In the genomic region with DNA sequence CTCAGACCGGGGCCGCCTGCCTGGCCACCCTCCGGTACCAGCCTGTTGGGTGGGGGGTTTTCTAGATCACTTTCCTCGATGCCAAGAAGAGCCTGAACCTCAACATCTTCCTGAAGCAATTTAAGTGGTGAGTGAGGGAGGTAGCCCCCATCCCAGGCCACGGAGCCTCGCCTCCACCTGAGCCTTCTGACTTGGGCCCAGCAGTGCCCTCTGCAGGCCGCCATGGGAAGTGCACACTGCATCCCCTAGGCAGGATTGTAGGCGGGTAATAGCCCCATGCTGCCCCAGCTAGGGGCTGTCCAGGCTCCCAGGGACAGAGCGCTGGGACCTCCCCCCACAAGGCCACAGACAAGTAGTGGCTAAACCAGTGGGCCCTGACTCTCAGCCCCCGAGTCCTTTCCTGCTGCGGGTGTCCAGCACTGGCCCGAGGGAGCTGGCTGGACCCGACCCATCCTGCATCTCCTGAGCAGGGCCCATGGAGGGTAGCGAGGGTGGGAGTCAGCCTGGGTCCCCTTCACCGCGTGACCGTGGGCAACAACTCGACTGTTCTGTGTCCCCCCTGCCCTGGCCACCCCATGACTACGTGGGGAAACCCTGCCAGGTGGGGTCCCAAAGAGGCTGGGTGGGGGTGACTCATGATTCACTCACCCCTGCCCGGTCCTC, we compare ENCODE assay signal across 8 cellular contexts. TPM values are rescaled to one million over a fixed set of nuclear protein-coding genes. Genes with fewer than 3 reads are reported as not detected.
DNase-seq lines count a peak whose midpoint lies in the region; ATAC-seq and TF ChIP-seq lines count a peak whose summit lies in the region.

No MANE protein-coding gene starts in this region.

- no peak for TF ChIP-seq POLR2A in transverse colon (IDR thresholded peaks at IDR 0.05)

- H3K9me3 ChIP-seq in PC-9 (ENCODE audit: insufficient read depth, low read depth) (no peaks in the 10 kb centered on the region), transverse colon (no peaks in the 10 kb centered on the region)

- intact Hi-C loops in PC-9 (cut with micrococcal nuclease; ENCODE audit: unreplicated experiment), result loop anchor here (5.0 kb wide), 2 partner anchors 41 to 56 kb away; no protein-coding TSS in a partner anchor
- intact Hi-C loops in transverse colon (cut with DNase I; ENCODE audit: low total_unique reads), result loop anchor here (2.0 kb wide), 1 partner anchor 58 kb away; no protein-coding TSS in a partner anchor

- H4K20me1 ChIP-seq in PC-9 (ENCODE audit: insufficient read depth), result no peaks in the 10 kb centered on the region; the same call in none of the 2 replicates

- CTCF ChIA-PET in PC-9 (lab: Charles Lee), result no interaction called here

- no peaks in the 10 kb centered on the region for H3K9me2 ChIP-seq in PC-9 (ENCODE audit: insufficient read depth)

- no peak overlapping the region for H2AFZ ChIP-seq in PC-9

- no peaks in the 10 kb centered on the region for H3K4me1 Mint-ChIP-seq in activated T-cell treated with anti-CD3 and anti-CD28 coated beads, Interleukin-2, amount 50 U/mL, for 72 hours (ENCODE audit: low read depth)

- H3K27me3 Mint-ChIP-seq in activated T-cell treated with anti-CD3 and anti-CD28 coated beads, Interleukin-2, amount 50 U/mL, for 72 hours (ENCODE audit: low read depth), result no peaks in the 10 kb centered on the region

- peak; percentile 74 for ATAC-seq in HG03175 (IDR thresholded peaks at IDR 0.05; ENCODE audit: unreplicated experiment)
- peak; percentile 69 to 74 for ATAC-seq in activated T-cell treated with anti-CD3 and anti-CD28 coated beads, Interleukin-2, amount 50 U/mL, for 72 hours (replicated peaks in 1 of 2)

- H3K79me2 ChIP-seq in PC-9 (ENCODE audit: low read depth), result no peaks in the 10 kb centered on the region

- peaks cover 0 to 4% of the 10 kb centered on the region in 2 donors for H3K36me3 Mint-ChIP-seq in activated T-cell treated with anti-CD3 and anti-CD28 coated beads, Interleukin-2, amount 50 U/mL, for 72 hours (ENCODE audit: insufficient read depth in 2 of 2)

- no peaks in the 10 kb centered on the region for H3K9me3 Mint-ChIP-seq in activated T-cell treated with anti-CD3 and anti-CD28 coated beads, Interleukin-2, amount 50 U/mL, for 72 hours

- H3K27ac ChIP-seq in PC-9, result no peak overlapping the region
- H3K27ac ChIP-seq in transverse colon, result no peak overlapping the region

- no peaks in the 10 kb centered on the region for H3K4me1 ChIP-seq in PC-9 (replicated peaks; ENCODE audit: insufficient read depth)
- no peaks in the 10 kb centered on the region for H3K4me1 ChIP-seq in transverse colon

- peaks cover 7% of the 10 kb centered on the region; the same call in 1 of the 2 replicates for H3F3A ChIP-seq in PC-9 (ENCODE audit: insufficient read depth, low read depth)

- no peak overlapping the region for H3K27ac Mint-ChIP-seq in activated T-cell treated with anti-CD3 and anti-CD28 coated beads, Interleukin-2, amount 50 U/mL, for 72 hours

- H3K4me2 ChIP-seq in PC-9, result no peak overlapping the region

- POLR2A ChIA-PET in PC-9 (lab: Charles Lee; ENCODE audit: unreplicated experiment), result no interaction called here

- H3K4me3 ChIP-seq in PC-9 (no peak overlapping the region), fibroblast of pulmonary artery (replicated peaks; ENCODE audit: low read depth, low read length) (no peak overlapping the region), transverse colon (no peak overlapping the region)

- no peak overlapping the region for H3K4me3 Mint-ChIP-seq in activated T-cell treated with anti-CD3 and anti-CD28 coated beads, Interleukin-2, amount 50 U/mL, for 72 hours

- no TSS peak for BruUV-seq in PC-9 (replicated peaks; lab: Mats Ljungman, UMichigan)

- 58 to 100% methylated on average over 2 to 18 of the region's 20 CpGs for WGBS in transverse colon (ENCODE audit: low coverage in 1 of 2), 2 donors

- in situ Hi-C loops in transverse colon (cut with MboI; ENCODE audit: low pct_ligation_motif_present in 1 of 4, low pct_unique_long_range_greater_than_20kb in 1 of 4, low sequenced_read_pairs in 3 of 4), result loop anchor here in 1 of 4 donors (10.0 kb wide), 1 partner anchor 54 kb away; no protein-coding TSS in a partner anchor

- TF ChIP-seq CTCF in PC-9 (conservative IDR thresholded peaks at IDR 0.05) (peak; percentile 98), fibroblast of pulmonary artery (IDR thresholded peaks at IDR 0.05; ENCODE audit: low read length, missing control alignments) (peak; percentile 93), transverse colon (IDR thresholded peaks at IDR 0.05) (peak; percentile 97 to 98 (median 98))

- H3K36me3 ChIP-seq in PC-9 (ENCODE audit: low read depth), result peaks cover 3% of the 10 kb centered on the region; the same call in 1 of the 2 replicates
- H3K36me3 ChIP-seq in transverse colon, result peaks cover 0 to 30% (median 14%) of the 10 kb centered on the region in 4 donors

- DNase-seq in Daoy (ENCODE audit: low read depth) (peak; percentile 83), PC-9 (peak in 1 of 2 experiments; percentile 60), fibroblast of pulmonary artery (ENCODE audit: low read depth) (peak; percentile 65), occipital lobe (lab: John Stamatoyannopoulos, UW) (peak; percentile 25), transverse colon (peak; percentile 78), SKM-1 treated with dmso at 0.1 percent for 144 hours (lab: John Stamatoyannopoulos, UW; ENCODE audit: unreplicated experiment) (no peak)
- DNase-seq in activated T-cell treated with anti-CD3 and anti-CD28 coated beads, Interleukin-2, amount 50 U/mL, for 72 hours, result peak; percentile 69 to 79

- no peak for TF ChIP-seq EP300 in transverse colon (IDR thresholded peaks at IDR 0.05; ENCODE audit: low read depth)

- no peaks in the 10 kb centered on the region for H3K27me3 ChIP-seq in PC-9 (ENCODE audit: insufficient read depth, low read depth)
- H3K27me3 ChIP-seq in transverse colon, result no peaks in the 10 kb centered on the region

RNA-seq across cellular contexts. Expression of a gene that starts 15.3 kb away (rescaled TPM):
- total RNA-seq in Daoy (2014; rRNA removed; shearing (Covaris generic)), result 0.57 and 2.7 TPM in 2 replicates
- total RNA-seq in PC-9 (2021) (5.8 and 11.5 TPM in 2 replicates), occipital lobe (4.8 TPM), transverse colon (10 to 100 TPM in 1 of 4 donors, 1 to 10 TPM in 2, not detected in 1; 4.4 to 11.3 (median 7.1) TPM)
- 1 to 10 TPM; 4.6 to 6.1 TPM for total RNA-seq in activated T-cell treated with anti-CD3 and anti-CD28 coated beads, Interleukin-2, amount 50 U/mL, for 72 hours

RNA-seq across cellular contexts. Expression of a gene that starts 19.3 kb away (rescaled TPM):
- 40.6 and 48.9 TPM in 2 replicates for total RNA-seq in Daoy (2014; rRNA removed; shearing (Covaris generic))
- total RNA-seq in PC-9 (2021) (107 and 113 TPM in 2 replicates), occipital lobe (8.4 TPM), transverse colon (100 to 1,000 TPM; 187 to 510 (median 205) TPM)
- 10 to 100 TPM; 37.6 to 38.8 TPM for total RNA-seq in activated T-cell treated with anti-CD3 and anti-CD28 coated beads, Interleukin-2, amount 50 U/mL, for 72 hours

RNA-seq across cellular contexts. Expression of a gene that starts 44.2 kb away (rescaled TPM):
- total RNA-seq in Daoy (2014; rRNA removed; shearing (Covaris generic)), result 525 and 582 TPM in 2 replicates
- total RNA-seq in PC-9 (2021), result 85.8 and 116 TPM in 2 replicates
- total RNA-seq in activated T-cell treated with anti-CD3 and anti-CD28 coated beads, Interleukin-2, amount 50 U/mL, for 72 hours, result 10 to 100 TPM; 72.9 TPM
- 21.2 TPM for total RNA-seq in occipital lobe
- 100 to 1,000 TPM; 189 to 397 (median 203) TPM for total RNA-seq in transverse colon
